1 cellular context compared by ENCODE assay signal in the genomic region with DNA sequence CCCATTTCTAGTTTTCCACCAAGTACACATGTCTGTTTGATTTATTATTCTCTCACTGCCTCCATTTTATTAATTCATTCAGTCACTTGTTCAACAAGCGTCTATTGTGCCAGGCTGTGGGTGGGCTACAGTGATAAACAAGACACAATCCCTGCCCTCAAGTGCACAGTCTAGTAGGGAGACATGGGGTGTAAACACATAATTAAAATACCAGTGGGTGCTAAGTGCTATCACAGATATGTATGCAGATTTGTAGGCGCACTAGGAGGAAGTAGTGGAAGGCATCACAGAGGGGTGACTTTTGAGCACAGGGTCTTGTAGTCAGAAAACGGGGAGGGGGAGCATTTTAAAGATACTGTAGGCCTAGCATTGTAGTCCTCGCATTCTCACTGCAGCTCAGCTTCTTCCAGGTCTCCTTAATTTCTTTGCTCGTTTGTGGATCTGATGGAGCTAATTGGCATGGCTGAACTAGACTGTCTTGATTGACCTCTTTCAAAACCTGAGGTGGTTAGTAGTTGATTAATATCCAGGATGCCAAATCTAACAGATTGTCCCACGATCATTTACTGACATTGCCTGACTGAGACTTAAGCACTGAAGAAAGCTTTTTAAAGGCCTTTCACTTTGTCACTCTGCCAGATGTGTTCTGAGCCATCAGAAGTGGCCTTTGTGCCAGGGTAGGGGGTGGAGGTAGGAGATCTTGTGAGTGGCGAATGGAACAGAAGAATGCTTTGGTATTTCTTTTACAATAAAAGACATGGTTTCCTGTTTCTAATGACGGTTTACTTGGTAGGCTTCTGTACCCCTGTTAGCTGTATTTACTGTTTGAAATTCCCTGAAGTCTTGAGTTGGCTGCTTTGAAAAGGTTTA.
TF ChIP-seq lines count a peak whose summit lies in the region.

No MANE protein-coding gene starts in this region.

TF ChIP-seq in WTC11, 78 proteins besides CTCF, POLR2A, EP300 and RAD21 (continued from another document):
- TF ChIP-seq, protein P1, sequence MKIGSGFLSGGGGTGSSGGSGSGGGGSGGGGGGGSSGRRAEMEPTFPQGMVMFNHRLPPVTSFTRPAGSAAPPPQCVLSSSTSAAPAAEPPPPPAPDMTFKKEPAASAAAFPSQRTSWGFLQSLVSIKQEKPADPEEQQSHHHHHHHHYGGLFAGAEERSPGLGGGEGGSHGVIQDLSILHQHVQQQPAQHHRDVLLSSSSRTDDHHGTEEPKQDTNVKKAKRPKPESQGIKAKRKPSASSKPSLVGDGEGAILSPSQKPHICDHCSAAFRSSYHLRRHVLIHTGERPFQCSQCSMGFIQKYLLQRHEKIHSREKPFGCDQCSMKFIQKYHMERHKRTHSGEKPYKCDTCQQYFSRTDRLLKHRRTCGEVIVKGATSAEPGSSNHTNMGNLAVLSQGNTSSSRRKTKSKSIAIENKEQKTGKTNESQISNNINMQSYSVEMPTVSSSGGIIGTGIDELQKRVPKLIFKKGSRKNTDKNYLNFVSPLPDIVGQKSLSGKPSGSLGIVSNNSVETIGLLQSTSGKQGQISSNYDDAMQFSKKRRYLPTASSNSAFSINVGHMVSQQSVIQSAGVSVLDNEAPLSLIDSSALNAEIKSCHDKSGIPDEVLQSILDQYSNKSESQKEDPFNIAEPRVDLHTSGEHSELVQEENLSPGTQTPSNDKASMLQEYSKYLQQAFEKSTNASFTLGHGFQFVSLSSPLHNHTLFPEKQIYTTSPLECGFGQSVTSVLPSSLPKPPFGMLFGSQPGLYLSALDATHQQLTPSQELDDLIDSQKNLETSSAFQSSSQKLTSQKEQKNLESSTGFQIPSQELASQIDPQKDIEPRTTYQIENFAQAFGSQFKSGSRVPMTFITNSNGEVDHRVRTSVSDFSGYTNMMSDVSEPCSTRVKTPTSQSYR (CRISPR knock-in tag; IDR thresholded peaks at IDR 0.05), result no peak
- no peak for TF ChIP-seq STAT6 (CRISPR knock-in tag; conservative IDR thresholded peaks at IDR 0.05; ENCODE audit: low read depth)
- no peak for TF ChIP-seq TP53 (CRISPR knock-in tag; IDR thresholded peaks at IDR 0.05)
- no peak for TF ChIP-seq RORB (CRISPR knock-in tag; IDR thresholded peaks at IDR 0.05)
- no peak for TF ChIP-seq IRF2 (CRISPR knock-in tag; IDR thresholded peaks at IDR 0.05; ENCODE audit: borderline replicate concordance, low read depth)
- TF ChIP-seq KAT7 (CRISPR knock-in tag; IDR thresholded peaks at IDR 0.05; ENCODE audit: borderline replicate concordance), result no peak
- no peak for TF ChIP-seq OVOL2 (CRISPR knock-in tag; IDR thresholded peaks at IDR 0.05; ENCODE audit: borderline replicate concordance)
- no peak for TF ChIP-seq ZNF423 (CRISPR knock-in tag; IDR thresholded peaks at IDR 0.05)
- TF ChIP-seq, protein P2, sequence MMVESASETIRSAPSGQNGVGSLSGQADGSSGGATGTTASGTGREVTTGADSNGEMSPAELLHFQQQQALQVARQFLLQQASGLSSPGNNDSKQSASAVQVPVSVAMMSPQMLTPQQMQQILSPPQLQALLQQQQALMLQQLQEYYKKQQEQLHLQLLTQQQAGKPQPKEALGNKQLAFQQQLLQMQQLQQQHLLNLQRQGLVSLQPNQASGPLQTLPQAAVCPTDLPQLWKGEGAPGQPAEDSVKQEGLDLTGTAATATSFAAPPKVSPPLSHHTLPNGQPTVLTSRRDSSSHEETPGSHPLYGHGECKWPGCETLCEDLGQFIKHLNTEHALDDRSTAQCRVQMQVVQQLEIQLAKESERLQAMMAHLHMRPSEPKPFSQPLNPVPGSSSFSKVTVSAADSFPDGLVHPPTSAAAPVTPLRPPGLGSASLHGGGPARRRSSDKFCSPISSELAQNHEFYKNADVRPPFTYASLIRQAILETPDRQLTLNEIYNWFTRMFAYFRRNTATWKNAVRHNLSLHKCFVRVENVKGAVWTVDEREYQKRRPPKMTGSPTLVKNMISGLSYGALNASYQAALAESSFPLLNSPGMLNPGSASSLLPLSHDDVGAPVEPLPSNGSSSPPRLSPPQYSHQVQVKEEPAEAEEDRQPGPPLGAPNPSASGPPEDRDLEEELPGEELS (CRISPR knock-in tag; IDR thresholded peaks at IDR 0.05), result no peak
